ENCODE assay signal across 14 cellular contexts in the genomic region with DNA sequence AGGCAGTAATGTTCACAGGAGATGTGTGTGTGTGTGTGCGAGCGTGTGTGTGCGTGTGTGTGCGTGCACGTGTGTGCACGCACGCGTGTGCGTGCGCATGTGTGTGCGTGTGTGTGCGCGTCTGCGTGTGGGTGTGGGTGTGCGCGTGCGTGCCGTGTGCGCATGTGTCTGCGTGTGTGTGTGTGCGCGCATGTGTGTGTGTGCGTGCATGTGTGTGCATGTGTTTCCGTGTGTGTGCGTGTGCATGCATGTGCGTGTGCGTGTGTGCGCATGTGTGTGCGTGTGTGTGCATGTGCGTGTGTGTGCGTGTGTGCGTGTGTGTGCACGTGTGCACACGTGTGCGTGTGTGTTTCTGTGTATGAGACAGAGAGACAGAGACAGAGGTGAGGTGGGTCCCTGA.
DNase-seq lines count a peak whose midpoint lies in the region; ATAC-seq, FAIRE-seq and TF ChIP-seq lines count a peak whose summit lies in the region.
"Had no signal": no experiment of that assay in that cellular context is flagged by ENCODE, and none has a peak within 500 bp of the region (broad histone marks: within the 10 kb centered on the region; RNA-seq: fewer than 3 reads in every experiment).

No MANE protein-coding gene starts in this region.

- H3K36me3 ChIP-seq in HepG2 (replicated peaks in 1 of 2; ENCODE audit: control insufficient read depth in 1 of 2, insufficient read depth in 2 of 2, low read length in 2 of 2) (no peaks in the 10 kb centered on the region), right lobe of liver (no peaks in the 10 kb centered on the region), H1 (ENCODE audit: control insufficient read depth in 2 of 4, insufficient read depth in 4 of 4, low read length in 3 of 4) (no peaks in the 10 kb centered on the region), neuronal stem cell (replicated peaks in 1 of 2; ENCODE audit: control insufficient read depth in 2 of 2, insufficient read depth in 2 of 2, low read length in 2 of 2) (no peaks in the 10 kb centered on the region), heart left ventricle (no peaks in the 10 kb centered on the region), mesendoderm (ENCODE audit: control insufficient read depth, insufficient read depth, low read length) (no peaks in the 10 kb centered on the region)

- TF ChIP-seq CTCF in HepG2 (CRISPR knock-in tag; IDR thresholded peaks at IDR 0.05) (no peak), right lobe of liver (IDR thresholded peaks at IDR 0.05) (no peak), H1 (IDR thresholded peaks at IDR 0.05; ENCODE audit: control extremely low read depth in 1 of 3, insufficient read depth in 1 of 3, low read depth in 1 of 3, low read length in 3 of 3) (no peak), heart left ventricle (IDR thresholded peaks at IDR 0.05) (no peak)

- no peak for ATAC-seq in HepG2
- ATAC-seq in right lobe of liver: no peak
- no peak for ATAC-seq in heart left ventricle
- ATAC-seq: HCT116 had no signal

- no peak overlapping the region for H2BK20ac ChIP-seq in H1 (ENCODE audit: low read length)

- no peaks in the 10 kb centered on the region for H3K23me2 ChIP-seq in H1 (ENCODE audit: low read depth, low read length)

- H3K56ac ChIP-seq in H1 (replicated peaks; ENCODE audit: insufficient read length, low read depth, low read length): no peak overlapping the region
- H3K56ac ChIP-seq in mesendoderm (ENCODE audit: low read length): no peak overlapping the region

- H4K8ac ChIP-seq in H1 (ENCODE audit: extremely low read depth, insufficient read depth, low read length) (no peak overlapping the region), neuronal stem cell (ENCODE audit: low read depth, low read length) (peak overlapping the region; percentile 21), mesendoderm (ENCODE audit: low read depth, low read length) (no peak overlapping the region)

- H4K5ac ChIP-seq in H1 (ENCODE audit: insufficient read length, low read depth, low read length) (no peak overlapping the region), mesendoderm (ENCODE audit: low read length) (no peak overlapping the region)

- H2BK15ac ChIP-seq in H1 (ENCODE audit: low read length) (no peak overlapping the region), neuronal stem cell (ENCODE audit: low read length) (no peak overlapping the region), mesendoderm (replicated peaks; ENCODE audit: low read depth) (no peak overlapping the region)

- no peak overlapping the region for H3K23ac ChIP-seq in H1 (ENCODE audit: insufficient read length)
- peak overlapping the region; percentile 89 for H3K23ac ChIP-seq in neuronal stem cell (ENCODE audit: low read depth, low read length, poor library complexity)
- H3K23ac ChIP-seq in mesendoderm (ENCODE audit: low read length): no peak overlapping the region

- H3K4me2 ChIP-seq in HepG2 (ENCODE audit: low read depth, low read length) (no peak overlapping the region), H1 (ENCODE audit: insufficient read depth in 1 of 2, low read depth in 2 of 2, low read length in 2 of 2) (no peak overlapping the region), neuronal stem cell (ENCODE audit: insufficient read depth, low read length, poor library complexity, severe bottlenecking) (no peak overlapping the region), mesendoderm (ENCODE audit: low read length) (no peak overlapping the region)

- no peak overlapping the region for H3K27ac ChIP-seq in HepG2 (ENCODE audit: extremely low read length, insufficient read depth, low read length)
- H3K27ac ChIP-seq in right lobe of liver: no peak overlapping the region
- H3K27ac ChIP-seq in H1 (ENCODE audit: low read depth, low read length): no peak overlapping the region
- no peak overlapping the region for H3K27ac ChIP-seq in neuronal stem cell (replicated peaks; ENCODE audit: low read length)
- H3K27ac ChIP-seq in heart left ventricle: no peak overlapping the region
- H3K27ac ChIP-seq in mesendoderm (ENCODE audit: low read depth, low read length): no peak overlapping the region
- H3K27ac ChIP-seq: 22Rv1 had no signal

- DNase-seq in HepG2 (ENCODE audit: low spot score): no peak
- no peak for DNase-seq in right lobe of liver
- DNase-seq in H1 (ENCODE audit: low read depth in 1 of 2, low spot score in 2 of 2): no peak
- no peak for DNase-seq in neuronal stem cell (ENCODE audit: low spot score)
- no peak for DNase-seq in urothelium cell line (ENCODE audit: low spot score)
- no peak for DNase-seq in heart left ventricle
- no peak for DNase-seq in mesendoderm
- DNase-seq in hypothalamus (lab: John Stamatoyannopoulos, UW): no peak
- DNase-seq: Caco-2; CD8-positive, alpha-beta memory T cell; GF-D8 had no signal

- H3K9me3 ChIP-seq in HepG2 (ENCODE audit: low read length) (no peaks in the 10 kb centered on the region), right lobe of liver (no peaks in the 10 kb centered on the region), H1 (ENCODE audit: insufficient read depth in 2 of 2, low read depth in 1 of 2, low read length in 1 of 2) (peaks cover 0 to 3% of the 10 kb centered on the region in 2 experiments; a peak in 1 of 4 replicates), neuronal stem cell (replicated peaks in 1 of 2; ENCODE audit: control insufficient read depth in 2 of 2, insufficient read depth in 1 of 2, low read depth in 1 of 2, low read length in 2 of 2) (peaks cover 0 to 4% of the 10 kb centered on the region in 2 donors), heart left ventricle (no peaks in the 10 kb centered on the region)
- H3K9me3 ChIP-seq: Caco-2 had no signal

- H3K9ac ChIP-seq in HepG2 (ENCODE audit: insufficient read depth, low read depth, low read length) (no peak overlapping the region), H1 (replicated peaks in 1 of 4; ENCODE audit: extremely low read depth in 1 of 4, low read depth in 3 of 4, low read length in 3 of 4) (no peak overlapping the region), neuronal stem cell (ENCODE audit: low read depth, low read length, poor library complexity) (peak overlapping the region; percentile 65), mesendoderm (ENCODE audit: low read length) (no peak overlapping the region)

- H3K79me1 ChIP-seq in H1 (ENCODE audit: low read depth, low read length): peaks cover 3% of the 10 kb centered on the region; the same call in 1 of the 2 replicates
- H3K79me1 ChIP-seq in neuronal stem cell (ENCODE audit: low read depth, low read length): no peaks in the 10 kb centered on the region
- H3K79me1 ChIP-seq in mesendoderm (ENCODE audit: low read length): no peaks in the 10 kb centered on the region

- H2BK5ac ChIP-seq in H1 (ENCODE audit: low read depth, low read length) (no peak overlapping the region), neuronal stem cell (ENCODE audit: low read length) (no peak overlapping the region), mesendoderm (ENCODE audit: low read length) (no peak overlapping the region)

- WGBS in HepG2 (ENCODE audit: low lambda C conversion rate): 76% methylated on average over 35 of the region's 35 CpGs
- 57% methylated on average over 14 of the region's 35 CpGs for WGBS in right lobe of liver (ENCODE audit: insufficient coverage, low coverage, low lambda C conversion rate, missing lambda C conversion rate)
- WGBS in H1 (ENCODE audit: extremely low coverage in 1 of 2, insufficient coverage in 1 of 2, insufficient read length in 1 of 2, insufficient replicate concordance in 2 of 2, low coverage in 1 of 2, low lambda C conversion rate in 2 of 2, missing lambda C conversion rate in 1 of 2), 2 experiments: 77% methylated on average over 17 of the region's 35 CpGs; no CpG with 5 or more reads in 1 of the 2 experiments
- WGBS in neuronal stem cell (ENCODE audit: extremely low coverage in 2 of 2, insufficient read length in 2 of 2, insufficient replicate concordance in 1 of 2), 2 donors: no CpG with 5 or more reads among the region's 35 CpGs
- WGBS in heart left ventricle, 4 donors: 82 to 89% (median 88%) methylated on average over 35 of the region's 35 CpGs
- no CpG with 5 or more reads among the region's 35 CpGs for WGBS in mesendoderm (ENCODE audit: extremely low coverage, insufficient coverage, low lambda C conversion rate)

- TF ChIP-seq POLR2A in HepG2 (IDR thresholded peaks at IDR 0.05; ENCODE audit: insufficient read depth in 1 of 2, low read depth in 2 of 2, low read length in 2 of 2): no peak
- no peak for TF ChIP-seq POLR2A in right lobe of liver (IDR thresholded peaks at IDR 0.05)
- TF ChIP-seq POLR2A in H1 (IDR thresholded peaks at IDR 0.05; ENCODE audit: control extremely low read depth in 1 of 2, low read depth in 2 of 2, low read length in 2 of 2): no peak
- TF ChIP-seq POLR2A in heart left ventricle (IDR thresholded peaks at IDR 0.05): no peak

- H4K20me1 ChIP-seq in HepG2 (ENCODE audit: insufficient read depth, low read length) (no peaks in the 10 kb centered on the region), H1 (replicated peaks in 1 of 2; ENCODE audit: control insufficient read depth in 1 of 2, insufficient read depth in 2 of 2, low read length in 2 of 2) (no peaks in the 10 kb centered on the region)

- H2BK12ac ChIP-seq in H1 (ENCODE audit: low read depth, low read length) (0 out of 2 replicates have a peak overlapping the region, but pooled peaks have one; percentile 55), neuronal stem cell (ENCODE audit: low read length) (peak overlapping the region; percentile 35)

- intact Hi-C loops in HepG2 (cut with micrococcal nuclease; ENCODE audit: unreplicated experiment): no loop called here
- intact Hi-C loops in right lobe of liver (cut with DNase I): no loop called here
- intact Hi-C loops in heart left ventricle (cut with DNase I): no loop called here

- POLR2A ChIA-PET in HepG2 (lab: Yijun Ruan, JAX) (no interaction called here), H1 (lab: Charles Lee; ENCODE audit: partially characterized antibody) (no interaction called here)

- H3K79me2 ChIP-seq in HepG2 (ENCODE audit: insufficient read depth, low read length) (no peaks in the 10 kb centered on the region), H1 (ENCODE audit: control insufficient read depth in 1 of 2, insufficient read depth in 2 of 2, low read length in 2 of 2) (no peaks in the 10 kb centered on the region), mesendoderm (ENCODE audit: control insufficient read depth, insufficient read depth, low read length) (no peaks in the 10 kb centered on the region)

- FAIRE-seq in HepG2 (lab: Jason Lieb, UNC) (no peak), H1 (lab: Jason Lieb, UNC) (no peak), urothelium cell line (lab: Jason Lieb, UNC) (peak; percentile 85)
- FAIRE-seq: GM18507 had no signal

- H3K14ac ChIP-seq in H1 (ENCODE audit: insufficient read length): no peak overlapping the region
- peak overlapping the region; percentile 94 for H3K14ac ChIP-seq in neuronal stem cell (ENCODE audit: low read length)

- in situ Hi-C loops in HepG2 (cut with HindIII; ENCODE audit: extremely low pct_ligation_motif_present, low pct_unique_long_range_greater_than_20kb): no loop called here

- TF ChIP-seq EP300 in HepG2 (IDR thresholded peaks at IDR 0.05; ENCODE audit: low read depth in 2 of 2, low read length in 2 of 2): no peak
- TF ChIP-seq EP300 in HepG2 (CRISPR knock-in tag; IDR thresholded peaks at IDR 0.05; ENCODE audit: borderline replicate concordance): no peak
- TF ChIP-seq EP300 in H1 (IDR thresholded peaks at IDR 0.05; ENCODE audit: borderline replicate concordance in 1 of 2, low read depth in 2 of 2, low read length in 2 of 2): no peak

- H3K4ac ChIP-seq in H1 (replicated peaks; ENCODE audit: insufficient read length, low read depth, low read length) (no peak overlapping the region), neuronal stem cell (ENCODE audit: low read length) (peak overlapping the region; percentile 95), mesendoderm (ENCODE audit: low read depth, low read length) (no peak overlapping the region)

- CTCF ChIA-PET in HepG2 (lab: Yijun Ruan, JAX; ENCODE audit: low intra/inter-chr PET ratio, low total read pairs): no interaction called here
- CTCF ChIA-PET in H1 (lab: Charles Lee; ENCODE audit: partially characterized antibody): interaction anchor here (0.8 to 1.2 kb wide), 2 partner anchors 13 to 32 kb away, joined by 4 to 5 read pairs; no protein-coding TSS in a partner anchor

- H3K18ac ChIP-seq in H1 (ENCODE audit: extremely low read depth, low read length) (no peak overlapping the region), neuronal stem cell (ENCODE audit: low read length) (peak overlapping the region; percentile 39), mesendoderm (ENCODE audit: low read length) (no peak overlapping the region)

- TF ChIP-seq RAD21 in HepG2 (CRISPR knock-in tag; IDR thresholded peaks at IDR 0.05) (no peak), H1 (IDR thresholded peaks at IDR 0.05 in 1 of 2, conservative IDR thresholded peaks at IDR 0.05 in 1 of 2; ENCODE audit: low read depth in 2 of 2, low read length in 2 of 2) (no peak)

- H2AK5ac ChIP-seq in H1 (ENCODE audit: low read depth, low read length): no peak overlapping the region
- H2AK5ac ChIP-seq in neuronal stem cell (ENCODE audit: low read depth, low read length): no peak overlapping the region
- H2AK5ac ChIP-seq in mesendoderm (ENCODE audit: low read length): no peak overlapping the region

- H3K4me1 ChIP-seq in HepG2 (ENCODE audit: insufficient read depth, low read length) (no peaks in the 10 kb centered on the region), right lobe of liver (no peaks in the 10 kb centered on the region), H1 (replicated peaks in 1 of 4; ENCODE audit: control insufficient read depth in 3 of 4, insufficient read depth in 4 of 4, low read length in 3 of 4) (no peaks in the 10 kb centered on the region), neuronal stem cell (ENCODE audit: control insufficient read depth in 2 of 2, insufficient read depth in 1 of 2, low read depth in 1 of 2, low read length in 2 of 2) (no peaks in the 10 kb centered on the region), heart left ventricle (no peaks in the 10 kb centered on the region), mesendoderm (ENCODE audit: control insufficient read depth, low read depth, low read length) (no peaks in the 10 kb centered on the region)
- H3K4me1 ChIP-seq: Caco-2 had no signal

- H4K91ac ChIP-seq in H1 (replicated peaks; ENCODE audit: insufficient read length, low read length) (no peak overlapping the region), neuronal stem cell (ENCODE audit: low read depth, low read length, poor library complexity) (no peak overlapping the region)

- H2AFZ ChIP-seq in HepG2 (ENCODE audit: low read length): no peak overlapping the region
- no peak overlapping the region for H2AFZ ChIP-seq in H1 (ENCODE audit: low read length)
- no peak overlapping the region for H2AFZ ChIP-seq in neuronal stem cell (ENCODE audit: low read length)

- no TSS peak for BruUV-seq in HepG2 (replicated peaks; lab: Mats Ljungman, UMichigan)

- H3K4me3 ChIP-seq in HepG2 (replicated peaks in 1 of 3; ENCODE audit: insufficient read depth in 1 of 3, low read depth in 2 of 3, low read length in 3 of 3): no peak overlapping the region
- no peak overlapping the region for H3K4me3 ChIP-seq in right lobe of liver
- H3K4me3 ChIP-seq in H1 (ENCODE audit: extremely low read depth in 1 of 4, insufficient read depth in 2 of 4, low read depth in 3 of 4, low read length in 4 of 4): no peak overlapping the region
- peak overlapping the region in 1 of 2 donors; percentile 72 for H3K4me3 ChIP-seq in neuronal stem cell (ENCODE audit: low read length in 2 of 2)
- no peak overlapping the region for H3K4me3 ChIP-seq in heart left ventricle
- H3K4me3 ChIP-seq in mesendoderm (ENCODE audit: low read length): no peak overlapping the region

- H2BK120ac ChIP-seq in H1 (replicated peaks; ENCODE audit: low read depth, low read length) (no peak overlapping the region), neuronal stem cell (ENCODE audit: low read depth, low read length) (no peak overlapping the region), mesendoderm (ENCODE audit: low read depth, low read length) (no peak overlapping the region)

- H3K27me3 ChIP-seq in HepG2 (ENCODE audit: control insufficient read depth in 1 of 2, insufficient read depth in 2 of 2, low read length in 2 of 2) (peaks cover 11 to 56% of the 10 kb centered on the region in 2 experiments; a peak in 4 of 5 replicates), right lobe of liver (no peaks in the 10 kb centered on the region), H1 (replicated peaks in 1 of 4; ENCODE audit: control insufficient read depth in 3 of 4, extremely low read depth in 1 of 4, insufficient read depth in 3 of 4, low read length in 3 of 4) (no peaks in the 10 kb centered on the region), neuronal stem cell (ENCODE audit: control insufficient read depth in 3 of 3, insufficient read depth in 3 of 3, low read depth in 1 of 3, low read length in 3 of 3) (peaks cover 0 to 3% (median 0%) of the 10 kb centered on the region in 3 experiments), heart left ventricle (peaks cover 0 to 6% (median 0%) of the 10 kb centered on the region in 9 donors), mesendoderm (ENCODE audit: insufficient read depth, low read length, poor library complexity) (no peaks in the 10 kb centered on the region)
